7 cellular contexts compared by ENCODE assay signal in genomic region chr1:120995060-120995459, GRCh38.
DNase-seq lines count a peak whose midpoint lies in the region; ATAC-seq, FAIRE-seq and TF ChIP-seq lines count a peak whose summit lies in the region.
"Not testable (repeated sequence)": the region's sequence is repeated elsewhere in the genome, so short reads cannot be mapped to it uniquely, and the experiment has no call there.

No MANE protein-coding gene starts in this region.

- H3K79me2 ChIP-seq in GM12878 (ENCODE audit: control insufficient read depth, insufficient read depth, low read length), result not testable (repeated sequence)

- CTCF ChIA-PET in activated B cell treated with CpG ODN at 0.5 μM for 24 hours (lab: Charles Lee); GM12878 (lab: Yijun Ruan, JAX): not testable (repeated sequence)

- not testable (repeated sequence) for H3K4me1 Mint-ChIP-seq in activated B cell treated with CpG ODN at 0.5 μM for 24 hours; naive thymus-derived CD8-positive, alpha-beta T cell

- not testable (repeated sequence) for H3K36me3 ChIP-seq in GM12878 (ENCODE audit: control insufficient read depth in 2 of 2, insufficient read depth in 2 of 2, low read length in 1 of 2)

- not testable (repeated sequence) for H3K4me3 ChIP-seq in GM12878

- not testable (repeated sequence) for H3K9me3 Mint-ChIP-seq in activated B cell treated with CpG ODN at 0.5 μM for 24 hours; naive thymus-derived CD8-positive, alpha-beta T cell

- RAD21 ChIA-PET in GM12878 (lab: Charles Lee; ENCODE audit: unreplicated experiment), result not testable (repeated sequence)

- not testable (repeated sequence) for TF ChIP-seq RAD21 in GM12878 (IDR thresholded peaks at IDR 0.05; ENCODE audit: insufficient read depth, low read depth, low read length)

- SMC1A ChIA-PET in GM12878 (lab: Charles Lee; ENCODE audit: uncharacterized antibody, unreplicated experiment), result not testable (repeated sequence)

- ATAC-seq in GM18867 (IDR thresholded peaks at IDR 0.05; ENCODE audit: unreplicated experiment) (peak; percentile 84), HG02678 (IDR thresholded peaks at IDR 0.05; ENCODE audit: unreplicated experiment) (peak; percentile 73), activated B cell treated with CpG ODN at 0.5 μM for 24 hours (ENCODE audit: low read depth) (peak; percentile 91), GM12878 (peak; percentile 99), left ventricle myocardium superior (peak; percentile 47)
- ATAC-seq in naive thymus-derived CD8-positive, alpha-beta T cell, result peak; percentile 99 to 100

- H3K36me3 Mint-ChIP-seq in activated B cell treated with CpG ODN at 0.5 μM for 24 hours (ENCODE audit: low read depth); naive thymus-derived CD8-positive, alpha-beta T cell: not testable (repeated sequence)

- DNase-seq in M059J (ENCODE audit: low read depth), result peak; percentile 3
- not testable (repeated sequence) for DNase-seq in activated B cell treated with CpG ODN at 0.5 μM for 24 hours; GM12878 (ENCODE audit: low read depth, low spot score); left ventricle myocardium superior
- DNase-seq in naive thymus-derived CD8-positive, alpha-beta T cell, result peak in 2 of 10 donors; percentile 29 to 31

- not testable (repeated sequence) for TF ChIP-seq EP300 in GM12878 (IDR thresholded peaks at IDR 0.05; ENCODE audit: borderline replicate concordance in 1 of 2, control insufficient read depth in 1 of 2, low read depth in 2 of 2, low read length in 2 of 2)

- not testable (repeated sequence) for H3K9me3 ChIP-seq in GM12878 (replicated peaks; ENCODE audit: control insufficient read depth, insufficient read depth, low read length)

- not testable (repeated sequence) for H3K4me3 Mint-ChIP-seq in activated B cell treated with CpG ODN at 0.5 μM for 24 hours; naive thymus-derived CD8-positive, alpha-beta T cell

- BruUV-seq in GM12878 (replicated peaks; lab: Mats Ljungman, UMichigan), result not testable (repeated sequence)

- H3K27ac ChIP-seq in GM12878 (ENCODE audit: control insufficient read depth, insufficient read depth), result not testable (repeated sequence)

- H2AFZ ChIP-seq in GM12878 (ENCODE audit: control insufficient read depth, low read depth, low read length), result not testable (repeated sequence)

- not testable (repeated sequence) for H3K27me3 ChIP-seq in GM12878 (replicated peaks in 1 of 2; ENCODE audit: control insufficient read depth in 2 of 2, insufficient read depth in 2 of 2, low read length in 1 of 2)

- intact Hi-C loops in activated B cell treated with CpG ODN at 0.5 μM for 24 hours (cut with micrococcal nuclease); GM12878 (cut with micrococcal nuclease; ENCODE audit: unreplicated experiment); left ventricle myocardium superior (cut with micrococcal nuclease): not testable (repeated sequence)

- not testable (repeated sequence) for H4K20me1 ChIP-seq in GM12878 (ENCODE audit: control insufficient read depth, insufficient read depth)

- H3K9ac ChIP-seq in GM12878 (ENCODE audit: control insufficient read depth, insufficient read depth, low read length), result not testable (repeated sequence)

- POLR2A ChIA-PET in activated B cell treated with CpG ODN at 0.5 μM for 24 hours (lab: Charles Lee); GM12878 (lab: Charles Lee); naive thymus-derived CD8-positive, alpha-beta T cell (lab: Charles Lee): not testable (repeated sequence)

- not testable (repeated sequence) for H3K27me3 Mint-ChIP-seq in activated B cell treated with CpG ODN at 0.5 μM for 24 hours; naive thymus-derived CD8-positive, alpha-beta T cell

- H3K4me1 ChIP-seq in GM12878 (ENCODE audit: control insufficient read depth, insufficient read depth, low read length), result not testable (repeated sequence)

- no CpG with 5 or more reads among the region's 1 CpG for WGBS in GM12878 (ENCODE audit: insufficient coverage, insufficient replicate concordance, low lambda C conversion rate, missing lambda C conversion rate)

- not testable (repeated sequence) for FAIRE-seq in GM12878 (lab: Jason Lieb, UNC)

- not testable (repeated sequence) for H3K27ac Mint-ChIP-seq in activated B cell treated with CpG ODN at 0.5 μM for 24 hours; naive thymus-derived CD8-positive, alpha-beta T cell

- in situ Hi-C loops in GM12878 (cut with MboI), result not testable (repeated sequence)

- not testable (repeated sequence) for TF ChIP-seq CTCF in activated B cell treated with CpG ODN at 0.5 μM for 24 hours (IDR thresholded peaks at IDR 0.05); GM12878 (IDR thresholded peaks at IDR 0.05 in 2 of 3, conservative IDR thresholded peaks at IDR 0.05 in 1 of 3; ENCODE audit: control insufficient read depth in 2 of 3, extremely low read depth in 1 of 3, insufficient read depth in 1 of 3, low read depth in 3 of 3, low read length in 3 of 3)

- not testable (repeated sequence) for H3K4me2 ChIP-seq in GM12878 (ENCODE audit: control insufficient read depth, insufficient read depth)

- not testable (repeated sequence) for TF ChIP-seq POLR2A in GM12878 (IDR thresholded peaks at IDR 0.05; ENCODE audit: low read depth, low read length)

Comparison
In these comparisons a context has a peak if more than half of its experiments do, and no peak if none do; other contexts are left out.
1. ATAC-seq: peak in every context shown above with its lines; median percentile 100 in naive thymus-derived CD8-positive, alpha-beta T cell; 99 in GM12878; 91 in activated B cell treated with CpG ODN at 0.5 μM for 24 hours; 84 in GM18867; 73 in HG02678; 47 in left ventricle myocardium superior.